ENCODE assay signal across 8 cellular contexts in the genomic region with DNA sequence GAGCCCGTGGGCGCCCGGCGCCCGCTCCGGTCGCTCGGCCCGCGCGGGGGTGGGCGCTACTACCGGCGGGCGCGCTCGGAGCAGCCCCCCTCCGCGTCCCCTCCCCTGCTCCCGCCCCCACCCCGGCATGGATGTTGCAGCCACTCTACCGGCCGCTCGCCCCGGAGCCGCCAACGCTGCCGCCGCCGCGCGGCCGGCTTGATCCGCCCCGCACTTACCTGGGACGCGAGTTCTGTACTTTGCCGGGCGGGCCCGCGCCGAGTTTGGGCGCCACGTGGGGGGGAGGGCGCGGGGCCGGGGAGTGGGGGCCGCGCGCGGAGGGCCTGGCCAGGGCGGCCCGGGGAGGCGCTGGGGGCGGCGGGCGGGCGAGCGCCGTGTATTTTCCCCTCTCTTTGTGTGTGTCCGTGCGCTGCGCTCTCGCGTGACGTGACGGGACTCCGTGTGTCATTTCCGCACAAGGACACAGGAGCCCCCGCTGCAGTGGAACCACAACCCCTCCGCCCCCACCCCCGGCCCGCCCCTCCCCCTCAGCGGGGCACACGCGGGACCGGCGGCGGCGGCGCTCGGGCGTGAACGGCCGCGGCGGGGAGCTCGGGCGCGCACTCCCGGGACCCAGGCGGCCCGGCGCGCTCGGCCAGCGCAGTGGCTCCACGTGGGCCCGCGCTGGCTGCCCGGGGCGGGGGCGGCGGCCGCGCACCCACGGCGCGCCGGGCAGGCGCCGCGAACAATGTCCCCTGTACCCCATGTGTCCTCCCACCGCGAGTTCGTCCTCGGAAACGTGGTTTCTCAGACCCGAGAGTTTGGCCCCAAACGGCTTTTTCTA. TPM values are rescaled to one million over a fixed set of nuclear protein-coding genes. Genes with fewer than 3 reads are reported as not detected.
DNase-seq lines count a peak whose midpoint lies in the region; ATAC-seq, FAIRE-seq and TF ChIP-seq lines count a peak whose summit lies in the region.

A gene (minus strand): TSS at position 644 of the 823 bp plus-strand sequence. CDS start 16,230 bp downstream, outside the sequence.

- no peak for TF ChIP-seq CTCF in WTC11 (IDR thresholded peaks at IDR 0.05)
- TF ChIP-seq CTCF in chondrocyte (IDR thresholded peaks at IDR 0.05), result no peak
- 0 out of 2 replicates have a peak, but pooled peaks have one; percentile 7 for TF ChIP-seq CTCF in HepG2 (CRISPR knock-in tag; IDR thresholded peaks at IDR 0.05)

- WGBS in HepG2 (ENCODE audit: low lambda C conversion rate), result 0% methylated on average over 4 of the region's 120 CpGs

- POLR2A ChIA-PET in WTC11 (lab: Charles Lee), result interaction anchor here (1.0 to 1.9 kb wide), 5 partner anchors 9 to 345 kb away, joined by 4 to 11 read pairs (median 6); a partner anchor contains a TSS
- POLR2A ChIA-PET in HepG2 (lab: Yijun Ruan, JAX), result interaction anchor here (0.9 to 1.8 kb wide), 11 partner anchors 12 to 374 kb away, joined by 3 to 10 read pairs (median 4); a partner anchor contains a TSS

- CTCF ChIA-PET in WTC11 (lab: Charles Lee) (interaction anchor here (0.9 to 2.2 kb wide), 9 partner anchors 9 to 754 kb away, joined by 3 to 12 read pairs (median 4); a partner anchor contains a TSS), HepG2 (lab: Yijun Ruan, JAX; ENCODE audit: low intra/inter-chr PET ratio, low total read pairs) (interaction anchor here (1.5 kb wide), 1 partner anchor 87 kb away, joined by 6 read pairs; a partner anchor contains a TSS)

- no TSS peak for BruUV-seq in HepG2 (replicated peaks; lab: Mats Ljungman, UMichigan)

- peak within 1 kb of the TSS; percentile 72 for H3K4me3 Mint-ChIP-seq in WTC11
- peak within 1 kb of the TSS; percentile 77 for H3K4me3 Mint-ChIP-seq in chondrocyte (ENCODE audit: unreplicated experiment)

- in situ Hi-C loops in HepG2 (cut with HindIII; ENCODE audit: extremely low pct_ligation_motif_present, low pct_unique_long_range_greater_than_20kb), result no loop called here

- peak within 1 kb of the TSS; percentile 98 for H3K27ac ChIP-seq in HepG2 (ENCODE audit: extremely low read length, insufficient read depth, low read length)

- intact Hi-C loops in HepG2 (cut with micrococcal nuclease; ENCODE audit: unreplicated experiment), result loop anchor here (1.0 to 2.0 kb wide), 2 partner anchors 15 to 86 kb away; a partner anchor contains a TSS

- no peak for TF ChIP-seq RAD21 in HepG2 (CRISPR knock-in tag; IDR thresholded peaks at IDR 0.05)

- TF ChIP-seq EP300 in HepG2 (IDR thresholded peaks at IDR 0.05; ENCODE audit: low read depth in 2 of 2, low read length in 2 of 2), result no peak
- TF ChIP-seq EP300 in HepG2 (CRISPR knock-in tag; IDR thresholded peaks at IDR 0.05; ENCODE audit: borderline replicate concordance), result no peak

- H3K4me2 ChIP-seq in HepG2 (ENCODE audit: low read depth, low read length), result peak within 1 kb of the TSS; percentile 93

- H3K27me3 Mint-ChIP-seq in WTC11 (ENCODE audit: low read depth) (no peaks in the 10 kb centered on the region), chondrocyte (ENCODE audit: low read depth) (no peaks in the 10 kb centered on the region)

- no peak for TF ChIP-seq POLR2A in HepG2 (IDR thresholded peaks at IDR 0.05; ENCODE audit: insufficient read depth in 1 of 2, low read depth in 2 of 2, low read length in 2 of 2)

- H3K36me3 ChIP-seq in HepG2 (replicated peaks in 1 of 2; ENCODE audit: control insufficient read depth in 1 of 2, insufficient read depth in 2 of 2, low read length in 2 of 2), result no peaks in the 10 kb centered on the region

- H3K4me1 Mint-ChIP-seq in WTC11 (peaks cover 49% of the 10 kb centered on the region), chondrocyte (ENCODE audit: low read depth) (peaks cover 21% of the 10 kb centered on the region)

- peak within 1 kb of the TSS; percentile 89 for H3K9ac ChIP-seq in HepG2 (ENCODE audit: insufficient read depth, low read depth, low read length)

- peaks cover 33% of the 10 kb centered on the region for H3K4me1 ChIP-seq in HepG2 (ENCODE audit: insufficient read depth, low read length)

- no peaks in the 10 kb centered on the region for H3K9me3 ChIP-seq in HepG2 (ENCODE audit: low read length)

- FAIRE-seq in HepG2 (lab: Jason Lieb, UNC), result no peak

- H3K4me3 ChIP-seq in HepG2 (replicated peaks in 1 of 3; ENCODE audit: insufficient read depth in 1 of 3, low read depth in 2 of 3, low read length in 3 of 3), result peak within 1 kb of the TSS; percentile 79 to 94 (median 80)

- H3K27me3 ChIP-seq in HepG2 (ENCODE audit: control insufficient read depth in 1 of 2, insufficient read depth in 2 of 2, low read length in 2 of 2), result no peaks in the 10 kb centered on the region; a peak in 1 of 5 replicates

- DNase-seq in CD1c-positive myeloid dendritic cell (ENCODE audit: extremely low spot score) (peak; percentile 33), HK-2 (ENCODE audit: unreplicated experiment) (peak; percentile 45), WTC11 (ENCODE audit: low spot score) (peak; percentile 52), chondrocyte (ENCODE audit: low spot score) (no peak), HepG2 (ENCODE audit: low spot score) (no peak), SIG-M5 (lab: John Stamatoyannopoulos, UW) (no peak)
- peak; percentile 54 for DNase-seq in stimulated activated CD8-positive, alpha-beta memory T cell treated with anti-CD3 and anti-CD28 coated beads, Interleukin-12 subunit alpha, Interleukin-12 subunit beta, amount 100 ng/mL, for 4 hours (ENCODE audit: low read depth)

- ATAC-seq in GM19463 (IDR thresholded peaks at IDR 0.05; ENCODE audit: unreplicated experiment) (peak; percentile 26), WTC11 (peak; percentile 1), HepG2 (peak; percentile 11)

- H3K9me3 Mint-ChIP-seq in WTC11 (no peaks in the 10 kb centered on the region), chondrocyte (ENCODE audit: low read depth) (no peaks in the 10 kb centered on the region)

- H2AFZ ChIP-seq in HepG2 (ENCODE audit: low read length), result peak within 1 kb of the TSS; percentile 95

- H3K79me2 ChIP-seq in HepG2 (ENCODE audit: insufficient read depth, low read length), result peaks cover 8% of the 10 kb centered on the region

- H4K20me1 ChIP-seq in HepG2 (ENCODE audit: insufficient read depth, low read length), result no peaks in the 10 kb centered on the region

- peaks cover 8% of the 10 kb centered on the region; the same call in 1 of the 2 replicates for H3K36me3 Mint-ChIP-seq in WTC11
- H3K36me3 Mint-ChIP-seq in chondrocyte (ENCODE audit: low read depth), result no peaks in the 10 kb centered on the region

- H3K27ac Mint-ChIP-seq in WTC11 (peak within 1 kb of the TSS; percentile 96), chondrocyte (ENCODE audit: unreplicated experiment) (peak within 1 kb of the TSS; percentile 81)

TF ChIP-seq in WTC11, 78 proteins besides CTCF, POLR2A, EP300 and RAD21 (continues in another document):
- no peak for TF ChIP-seq IRF2 (CRISPR knock-in tag; IDR thresholded peaks at IDR 0.05; ENCODE audit: borderline replicate concordance, low read depth)
- TF ChIP-seq, protein P1, sequence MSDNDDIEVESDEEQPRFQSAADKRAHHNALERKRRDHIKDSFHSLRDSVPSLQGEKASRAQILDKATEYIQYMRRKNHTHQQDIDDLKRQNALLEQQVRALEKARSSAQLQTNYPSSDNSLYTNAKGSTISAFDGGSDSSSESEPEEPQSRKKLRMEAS (CRISPR knock-in tag; IDR thresholded peaks at IDR 0.05), result no peak

TF ChIP-seq in HepG2, 621 proteins besides CTCF, POLR2A, EP300 and RAD21 (continues in another document):
- TF ChIP-seq SIN3B (IDR thresholded peaks at IDR 0.05; ENCODE audit: low read length), result no peak

RNA-seq across cellular contexts. Expression of the gene that starts here (rescaled TPM):
- total RNA-seq in WTC11 (2021), result 25.4 to 33.8 TPM (median 33.3 TPM) in 3 replicates
- 3.1 to 3.9 TPM (median 3.6 TPM) in 3 replicates for total RNA-seq in chondrocyte
- total RNA-seq in HepG2 (2016; rRNA removed; fragmentation: Illumina TruSeq; extraction: Trizol), result 5.8 and 7.6 TPM in 2 replicates
- total RNA-seq in HepG2 (2016; cell fraction: cytosol; rRNA removed; fragmentation: Illumina TruSeq; extraction: Trizol; ENCODE audit: low read depth), result 0.81 and 0.97 TPM in 2 replicates
- total RNA-seq in HepG2 (2016; cell fraction: insoluble cytoplasmic fraction; rRNA removed; fragmentation: Illumina TruSeq; extraction: Trizol), result 5.5 and 6.9 TPM in 2 replicates
- total RNA-seq in HepG2 (2016; cell fraction: membrane; rRNA removed; fragmentation: Illumina TruSeq; extraction: Trizol), result 5.0 and 5.4 TPM in 2 replicates
- 5.4 and 7.1 TPM in 2 replicates for total RNA-seq in HepG2 (2016; cell fraction: nucleus; rRNA removed; fragmentation: Illumina TruSeq; extraction: Trizol)
- polyA plus RNA-seq in HepG2 (2011; rRNA removed), result 1.4 and 1.9 TPM in 2 replicates
- 1.3 and 1.7 TPM in 2 replicates for polyA plus RNA-seq in HepG2 (2011; cell fraction: cytosol; rRNA removed)
- polyA plus RNA-seq in HepG2 (2011; cell fraction: nucleus; rRNA removed), result 2.7 and 2.8 TPM in 2 replicates
- polyA plus RNA-seq in HepG2 (2012), result 2.0 TPM in 2 replicates
- polyA plus RNA-seq in HepG2 (2016; cell fraction: cytosol; fragmentation: Illumina TruSeq; extraction: Trizol; ENCODE audit: low read depth), result 0.49 and 0.52 TPM in 2 replicates
- 4.6 and 6.1 TPM in 2 replicates for polyA plus RNA-seq in HepG2 (2016; cell fraction: insoluble cytoplasmic fraction; fragmentation: Illumina TruSeq; extraction: Trizol; ENCODE audit: low read depth)
- polyA plus RNA-seq in HepG2 (2016; cell fraction: membrane; fragmentation: Illumina TruSeq; extraction: Trizol; ENCODE audit: low read depth), result 2.1 and 2.4 TPM in 2 replicates
- 8.7 and 10.0 TPM in 2 replicates for polyA plus RNA-seq in HepG2 (2016; cell fraction: nucleus; fragmentation: Illumina TruSeq; extraction: Trizol; ENCODE audit: insufficient read depth, low read depth)
- polyA minus RNA-seq in HepG2 (2011; rRNA and poly(A)+ RNA removed; ENCODE audit: low replicate concordance), result 7.1 and 10.4 TPM in 2 replicates
- polyA minus RNA-seq in HepG2 (2011; cell fraction: cytosol; rRNA and poly(A)+ RNA removed), result 3.8 and 4.6 TPM in 2 replicates
- polyA minus RNA-seq in HepG2 (2011; cell fraction: nucleus; rRNA and poly(A)+ RNA removed), result 3.6 and 4.0 TPM in 2 replicates

Comparison
In these comparisons a context has a peak if more than half of its experiments do, and no peak if none do; other contexts are left out.
1. DNase-seq: peak in CD1c-positive myeloid dendritic cell (single experiment), HK-2 (single experiment), WTC11 (single experiment) and stimulated activated CD8-positive, alpha-beta memory T cell treated with anti-CD3 and anti-CD28 coated beads, Interleukin-12 subunit alpha, Interleukin-12 subunit beta, amount 100 ng/mL, for 4 hours (single experiment); none in chondrocyte (single experiment), HepG2 (single experiment) and SIG-M5 (single experiment).
2. Peak in every context shown above with its lines, with median percentiles within 50 percentile points of each other: ATAC-seq.